Comparison of ENCODE assay signal across 8 cellular contexts in genomic region chr2:24919100-24919976, GRCh38. TPM values are rescaled to one million over a fixed set of nuclear protein-coding genes. Genes with fewer than 3 reads are reported as not detected.
DNase-seq lines count a peak whose midpoint lies in the region; ATAC-seq and TF ChIP-seq lines count a peak whose summit lies in the region.

No MANE protein-coding gene starts in this region.

- intact Hi-C loops in stomach (cut with DNase I; ENCODE audit: low total_unique reads) = no loop called here

- H3K27ac ChIP-seq in ectodermal cell (ENCODE audit: insufficient read depth, low read depth, low read length, poor library complexity, severe bottlenecking) = no peak overlapping the region
- peak overlapping the region; percentile 24 to 49 for H3K27ac ChIP-seq in mucosa of rectum (ENCODE audit: low read depth in 2 of 2, low read length in 2 of 2)
- peak overlapping the region; percentile 52 to 84 (median 60) for H3K27ac ChIP-seq in stomach

- peak; percentile 11 for ATAC-seq in GM21786 (IDR thresholded peaks at IDR 0.05; ENCODE audit: unreplicated experiment)

- TF ChIP-seq CTCF in stomach (IDR thresholded peaks at IDR 0.05) = no peak

- 11% methylated on average over 67 of the region's 67 CpGs for WGBS in ectodermal cell, 2 experiments
- 8 to 25% (median 9%) methylated on average over 24 to 67 of the region's 67 CpGs for WGBS in stomach, 5 donors

- H3K4me3 ChIP-seq in ectodermal cell (ENCODE audit: insufficient read depth, low read depth, low read length) (peak overlapping the region; percentile 51), mucosa of rectum (ENCODE audit: low read length in 2 of 2) (peak overlapping the region; percentile 58 to 76), stomach (peak overlapping the region; percentile 64 to 90 (median 72))

- DNase-seq in ELF-1 (ENCODE audit: low read depth, low spot score) (peak; percentile 42), LoVo (ENCODE audit: low spot score) (peak; percentile 73), stomach (no peak), NCI-H2107 (lab: John Stamatoyannopoulos, UW) (no peak)
- peak; percentile 64 to 73 for DNase-seq in activated CD4-positive, alpha-beta T cell treated with anti-CD3 and anti-CD28 coated beads, Interleukin-2, amount 50 U/mL, for 48 hours

- H3K27me3 ChIP-seq in ectodermal cell (ENCODE audit: control insufficient read depth, insufficient read depth, low read length, poor library complexity, severe bottlenecking) = peaks cover 13% of the 10 kb centered on the region
- H3K27me3 ChIP-seq in mucosa of rectum (ENCODE audit: control insufficient read depth in 2 of 2, insufficient read depth in 2 of 2, low read length in 2 of 2) = no peaks in the 10 kb centered on the region
- no peaks in the 10 kb centered on the region for H3K27me3 ChIP-seq in stomach

- no peak for TF ChIP-seq POLR2A in stomach (IDR thresholded peaks at IDR 0.05)

- no peaks in the 10 kb centered on the region for H3K9me3 ChIP-seq in ectodermal cell (ENCODE audit: control insufficient read depth, low read length)
- no peaks in the 10 kb centered on the region for H3K9me3 ChIP-seq in mucosa of rectum (ENCODE audit: control insufficient read depth in 2 of 2, low read length in 2 of 2)
- H3K9me3 ChIP-seq in stomach = no peaks in the 10 kb centered on the region

- no peak for TF ChIP-seq EP300 in stomach (IDR thresholded peaks at IDR 0.05)

- H3K4me1 ChIP-seq in ectodermal cell (ENCODE audit: control insufficient read depth, insufficient read depth, low read length) = peaks cover 13% of the 10 kb centered on the region
- peaks cover 20 to 25% of the 10 kb centered on the region in 2 donors for H3K4me1 ChIP-seq in mucosa of rectum (ENCODE audit: control insufficient read depth in 2 of 2, insufficient read depth in 2 of 2, low read length in 2 of 2)
- H3K4me1 ChIP-seq in stomach = peaks cover 8 to 47% (median 30%) of the 10 kb centered on the region in 4 donors

- H3K36me3 ChIP-seq in ectodermal cell (ENCODE audit: control insufficient read depth, insufficient read depth, low read length) = no peaks in the 10 kb centered on the region
- H3K36me3 ChIP-seq in mucosa of rectum (ENCODE audit: control insufficient read depth in 2 of 2, insufficient read depth in 2 of 2, low read length in 2 of 2) = no peaks in the 10 kb centered on the region
- peaks cover 0 to 9% (median 3%) of the 10 kb centered on the region in 4 donors for H3K36me3 ChIP-seq in stomach

- peak overlapping the region; percentile 35 to 67 for H3K9ac ChIP-seq in mucosa of rectum (ENCODE audit: low read depth in 1 of 2, low read length in 2 of 2)

RNA-seq across cellular contexts. Expression of gene ADCY3, which starts 0.7 kb away (rescaled TPM):
- polyA plus RNA-seq in ectodermal cell (2013, experiment 1 of 4) = 32.0 TPM
- 35.0 TPM for polyA plus RNA-seq in ectodermal cell (2013, experiment 2 of 4)
- 30.4 TPM for polyA plus RNA-seq in ectodermal cell (2013, experiment 3 of 4)
- polyA plus RNA-seq in ectodermal cell (2013, experiment 4 of 4) = 33.2 TPM
- 100 to 1,000 TPM in 1 of 5 donors, 10 to 100 TPM in 4; 11.6 to 339 (median 32.2) TPM for total RNA-seq in stomach
- 10 to 100 TPM in 2 of 3 donors, 1 to 10 TPM in 1; 5.2 to 21.7 (median 11.8) TPM for polyA plus RNA-seq in stomach

RNA-seq across cellular contexts. Expression of gene DNAJC27, which starts 52.4 kb away (rescaled TPM):
- 6.1 TPM for polyA plus RNA-seq in ectodermal cell (2013, experiment 1 of 4)
- polyA plus RNA-seq in ectodermal cell (2013, experiment 2 of 4) = 7.9 TPM
- polyA plus RNA-seq in ectodermal cell (2013, experiment 3 of 4) = 7.4 TPM
- polyA plus RNA-seq in ectodermal cell (2013, experiment 4 of 4) = 5.7 TPM
- 10 to 100 TPM in 2 of 5 donors, 1 to 10 TPM in 2, under 1 TPM in 1; under 0.01 to 59.8 (median 4.9) TPM for total RNA-seq in stomach
- polyA plus RNA-seq in stomach = 1 to 10 TPM; 1.5 to 2.1 (median 1.7) TPM

Comparison
In these comparisons a context has a peak if more than half of its experiments do, and no peak if none do; other contexts are left out.
1. DNase-seq: peak in ELF-1 (single experiment), LoVo (single experiment) and activated CD4-positive, alpha-beta T cell treated with anti-CD3 and anti-CD28 coated beads, Interleukin-2, amount 50 U/mL, for 48 hours (2 of 2); none in stomach (single experiment) and NCI-H2107 (single experiment).
2. Peak in every context shown above with its lines, with median percentiles within 50 percentile points of each other: H3K4me3 ChIP-seq.